9 cellular contexts compared by ENCODE assay signal in genomic region chr2:207513577-207514257, GRCh38. TPM values are rescaled to one million over a fixed set of nuclear protein-coding genes. Genes with fewer than 3 reads are reported as not detected.
DNase-seq lines count a peak whose midpoint lies in the region; ATAC-seq and TF ChIP-seq lines count a peak whose summit lies in the region.
"Had no signal": no experiment of that assay in that cellular context is flagged by ENCODE, and none has a peak within 500 bp of the region (broad histone marks: within the 10 kb centered on the region; RNA-seq: fewer than 3 reads in every experiment).

No MANE protein-coding gene starts in this region.

- no peaks in the 10 kb centered on the region for H3K9me3 Mint-ChIP-seq in activated T-helper 17 cell treated with anti-CD3 and anti-CD28 coated beads, Interleukin-2, amount 50 U/mL, for 72 hours
- H3K9me3 Mint-ChIP-seq in CD4-positive, alpha-beta memory T cell, result no peaks in the 10 kb centered on the region
- H3K9me3 Mint-ChIP-seq: memory B cell had no signal

- peak overlapping the region; percentile 35 for H3K4me3 Mint-ChIP-seq in activated T-helper 17 cell treated with anti-CD3 and anti-CD28 coated beads, Interleukin-2, amount 50 U/mL, for 72 hours
- no peak overlapping the region for H3K4me3 Mint-ChIP-seq in CD4-positive, alpha-beta memory T cell
- H3K4me3 Mint-ChIP-seq: memory B cell had no signal

- WGBS in heart right ventricle, 2 donors, result 83 to 84% methylated on average over 6 of the region's 6 CpGs
- WGBS in aorta, 2 donors, result 68% methylated on average over 6 of the region's 6 CpGs

- POLR2A ChIA-PET in CD4-positive, alpha-beta memory T cell (lab: Charles Lee; ENCODE audit: partially characterized antibody), result no interaction called here

- H3K4me1 Mint-ChIP-seq in activated T-helper 17 cell treated with anti-CD3 and anti-CD28 coated beads, Interleukin-2, amount 50 U/mL, for 72 hours, result peaks cover 22% of the 10 kb centered on the region
- peaks cover 0 to 3% (median under 1%) of the 10 kb centered on the region in 4 donors for H3K4me1 Mint-ChIP-seq in CD4-positive, alpha-beta memory T cell
- H3K4me1 Mint-ChIP-seq: memory B cell had no signal

- no peaks in the 10 kb centered on the region for H3K27me3 ChIP-seq in heart right ventricle
- H3K27me3 ChIP-seq in aorta (ENCODE audit: control insufficient read depth in 1 of 2, insufficient read depth in 2 of 2, low read length in 1 of 2), result no peaks in the 10 kb centered on the region
- H3K27me3 ChIP-seq in CD4-positive, alpha-beta memory T cell (ENCODE audit: insufficient read depth, low read length), result no peaks in the 10 kb centered on the region

- H3K27ac Mint-ChIP-seq in activated T-helper 17 cell treated with anti-CD3 and anti-CD28 coated beads, Interleukin-2, amount 50 U/mL, for 72 hours, result peak overlapping the region; percentile 57
- no peak overlapping the region for H3K27ac Mint-ChIP-seq in CD4-positive, alpha-beta memory T cell
- H3K27ac Mint-ChIP-seq: memory B cell had no signal

- intact Hi-C loops in heart right ventricle (cut with DNase I), result no loop called here
- intact Hi-C loops in Right ventricle myocardium inferior (cut with DNase I), result loop anchor here (2.0 kb wide), 1 partner anchor 15 kb away; the partner anchor contains the start of gene CREB1
- intact Hi-C loops in aorta (cut with DNase I), result no loop called here
- intact Hi-C loops in CD4-positive, alpha-beta memory T cell (cut with micrococcal nuclease), result no loop called here

- no peak for TF ChIP-seq CTCF in heart right ventricle (IDR thresholded peaks at IDR 0.05)

- no peaks in the 10 kb centered on the region for H3K36me3 ChIP-seq in heart right ventricle
- no peaks in the 10 kb centered on the region for H3K36me3 ChIP-seq in aorta (ENCODE audit: control insufficient read depth in 1 of 2, insufficient read depth in 2 of 2, low read length in 1 of 2)
- H3K36me3 ChIP-seq in CD4-positive, alpha-beta memory T cell (ENCODE audit: insufficient read depth, low read length), result no peaks in the 10 kb centered on the region

- no peak overlapping the region for H3K4me3 ChIP-seq in heart right ventricle
- H3K4me3 ChIP-seq in aorta (ENCODE audit: low read length in 2 of 2), result no peak overlapping the region
- no peak overlapping the region for H3K4me3 ChIP-seq in CD4-positive, alpha-beta memory T cell (ENCODE audit: low read length in 2 of 2)

- H3K27me3 Mint-ChIP-seq in activated T-helper 17 cell treated with anti-CD3 and anti-CD28 coated beads, Interleukin-2, amount 50 U/mL, for 72 hours, result peaks cover 4% of the 10 kb centered on the region
- no peaks in the 10 kb centered on the region for H3K27me3 Mint-ChIP-seq in CD4-positive, alpha-beta memory T cell
- H3K27me3 Mint-ChIP-seq: memory B cell had no signal

- H3K27ac ChIP-seq in heart right ventricle (peak overlapping the region in 1 of 10 donors; percentile 60), aorta (ENCODE audit: low read depth in 1 of 2, low read length in 2 of 2) (peak overlapping the region in 1 of 2 donors; percentile 57)
- H3K27ac ChIP-seq in CD4-positive, alpha-beta memory T cell (ENCODE audit: low read depth, low read length), result no peak overlapping the region

- H3K4me1 ChIP-seq in heart right ventricle, result peaks cover 0 to 15% (median 0%) of the 10 kb centered on the region in 9 donors
- H3K4me1 ChIP-seq in aorta (ENCODE audit: control insufficient read depth in 1 of 2, insufficient read depth in 2 of 2, low read length in 2 of 2), result peaks cover 0 to 4% of the 10 kb centered on the region in 2 donors
- H3K4me1 ChIP-seq in CD4-positive, alpha-beta memory T cell (ENCODE audit: insufficient read depth, low read length), result no peaks in the 10 kb centered on the region

- peak in 5 of 8 donors; percentile 22 to 74 (median 46) for ATAC-seq in heart right ventricle
- ATAC-seq in Right ventricle myocardium inferior, result no peak
- peak; percentile 85 for ATAC-seq in activated T-helper 17 cell treated with anti-CD3 and anti-CD28 coated beads, Interleukin-2, amount 50 U/mL, for 72 hours (replicated peaks)
- ATAC-seq in aorta (ENCODE audit: low FRiP score), result peak; percentile 69

- no peaks in the 10 kb centered on the region for H3K9me3 ChIP-seq in heart right ventricle
- H3K9me3 ChIP-seq in aorta (ENCODE audit: control insufficient read depth, low read length), result no peaks in the 10 kb centered on the region
- H3K9me3 ChIP-seq in CD4-positive, alpha-beta memory T cell (ENCODE audit: control insufficient read depth in 1 of 2, low read length in 2 of 2), result no peaks in the 10 kb centered on the region

- no peaks in the 10 kb centered on the region for H3K36me3 Mint-ChIP-seq in activated T-helper 17 cell treated with anti-CD3 and anti-CD28 coated beads, Interleukin-2, amount 50 U/mL, for 72 hours (ENCODE audit: low read depth)
- peaks cover 2 to 5% of the 10 kb centered on the region in 2 donors for H3K36me3 Mint-ChIP-seq in CD4-positive, alpha-beta memory T cell

- CTCF ChIA-PET in CD4-positive, alpha-beta memory T cell (lab: Charles Lee; ENCODE audit: partially characterized antibody), result no interaction called here

- no peak for DNase-seq in heart right ventricle
- no peak for DNase-seq in Right ventricle myocardium inferior (ENCODE audit: missing footprints)
- DNase-seq in hepatic stellate cell (ENCODE audit: low spot score), result peak; percentile 59
- no peak for DNase-seq in aorta
- no peak for DNase-seq in DMS153 (lab: John Stamatoyannopoulos, UW)
- DNase-seq in CD4-positive, alpha-beta memory T cell, result no peak
- DNase-seq in NCI-H446 (lab: John Stamatoyannopoulos, UW), result no peak

RNA-seq across cellular contexts. Expression of gene CREB1, which starts 16.0 kb away (rescaled TPM):
- 10 to 100 TPM; 36.8 to 62.2 (median 45.7) TPM for total RNA-seq in heart right ventricle
- polyA plus RNA-seq in heart right ventricle, result 1 to 10 TPM; 4.6 to 5.5 TPM
- 57.0 TPM for total RNA-seq in Right ventricle myocardium inferior
- 10 to 100 TPM; 84.2 to 97.5 TPM for total RNA-seq in activated T-helper 17 cell treated with anti-CD3 and anti-CD28 coated beads, Interleukin-2, amount 50 U/mL, for 72 hours
- total RNA-seq in aorta, result 10 to 100 TPM; 62.0 to 88.7 TPM
- 1 to 10 TPM; 8.4 to 9.3 TPM for polyA plus RNA-seq in aorta
- 100 to 1,000 TPM; 128 TPM for total RNA-seq in CD4-positive, alpha-beta memory T cell
- polyA plus RNA-seq in CD4-positive, alpha-beta memory T cell, result 10 to 100 TPM; 60.0 to 75.8 TPM
